ENCODE assay signal across 1 cellular context in genomic region chr17:49634487-49634865, GRCh38.
TF ChIP-seq lines count a peak whose summit lies in the region.

No MANE protein-coding gene starts in this region.

TF ChIP-seq in SK-N-SH treated with all-trans-retinoic acid at 6 μM for 48 hours, 23 proteins besides CTCF, POLR2A, EP300 and RAD21 (continued from another document):
- TF ChIP-seq TSHZ2 (CRISPR knock-in tag; IDR thresholded peaks at IDR 0.05) (no peak), ISL1 (CRISPR knock-in tag; IDR thresholded peaks at IDR 0.05) (no peak), CREB5 (CRISPR knock-in tag; IDR thresholded peaks at IDR 0.05; ENCODE audit: low read depth) (no peak), OSR1 (CRISPR knock-in tag; IDR thresholded peaks at IDR 0.05) (no peak), CSRNP3 (CRISPR knock-in tag; IDR thresholded peaks at IDR 0.05) (no peak), TOX (CRISPR knock-in tag; IDR thresholded peaks at IDR 0.05; ENCODE audit: borderline replicate concordance) (no peak), TCF4 (CRISPR knock-in tag; IDR thresholded peaks at IDR 0.05; ENCODE audit: borderline replicate concordance) (no peak), CSDC2 (CRISPR knock-in tag; IDR thresholded peaks at IDR 0.05) (no peak), ZFP30 (CRISPR knock-in tag; IDR thresholded peaks at IDR 0.05) (no peak)
